ENCODE assay signal across 20 cellular contexts in the genomic region with DNA sequence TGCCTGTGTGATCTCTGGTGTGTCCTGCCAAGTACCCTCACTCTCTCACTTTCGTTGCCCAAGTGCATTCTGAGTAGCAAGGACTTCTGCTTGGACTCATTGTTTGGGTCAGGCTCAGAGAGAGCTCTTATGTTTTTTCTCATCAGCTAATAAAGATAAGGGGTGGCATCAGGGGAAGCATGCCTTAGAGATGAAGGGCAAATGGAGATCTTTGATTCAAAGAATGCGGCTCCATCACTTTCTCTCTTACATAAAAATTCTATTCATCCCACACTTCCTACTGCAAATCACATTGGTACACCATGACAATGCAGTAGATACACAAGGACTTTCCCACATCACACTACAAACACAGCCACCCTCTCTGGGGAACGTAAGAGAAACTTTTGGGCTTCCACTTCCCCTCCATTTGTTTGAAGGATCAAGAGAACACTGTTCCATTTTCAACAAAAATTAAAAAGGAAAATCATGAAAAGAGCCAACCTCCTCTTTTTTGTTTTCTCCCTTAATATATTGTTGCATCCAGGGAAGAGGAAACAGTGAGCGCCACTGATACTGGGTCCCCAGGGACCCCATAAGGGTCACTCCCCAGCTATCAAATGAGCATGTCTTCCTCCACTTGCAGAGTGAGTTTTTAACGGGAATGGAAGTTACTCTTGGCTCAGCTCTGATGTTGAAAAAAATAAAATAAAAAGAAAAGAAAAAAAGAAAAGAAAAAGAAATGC.
A peak's percentile ranks its signal among the peaks of the same experiment; 100 is the strongest.
DNase-seq lines count a peak whose midpoint lies in the region; ATAC-seq and TF ChIP-seq lines count a peak whose summit lies in the region.
"Had no signal": no experiment of that assay in that cellular context is flagged by ENCODE, and none has a peak within 500 bp of the region (broad histone marks: within the 10 kb centered on the region; RNA-seq: fewer than 3 reads in every experiment).

No MANE protein-coding gene starts in this region.

- ATAC-seq in lower lobe of right lung (no peak), thoracic aorta (ENCODE audit: insufficient number of reproducible peaks, low FRiP score, low read depth) (no peak), HG02884 (IDR thresholded peaks at IDR 0.05; ENCODE audit: unreplicated experiment) (no peak)
- ATAC-seq: activated naive CD8-positive, alpha-beta T cell treated with anti-CD3 and anti-CD28 coated beads, Interleukin-2, amount 50 U/mL, for 24 hours; activated T-helper 17 cell treated with anti-CD3 and anti-CD28 coated beads, Interleukin-2, amount 50 U/mL, for 72 hours; HCT116; left lobe of liver; stimulated activated naive B cell treated with anti-CD40 and anti-IgM and Interleukin-4, amounts not matched to agents 10 μg/mL and 1 μg/mL and 100 μg/mL, for 72 hours had no signal

- peak overlapping the region; percentile 39 for H3K27ac ChIP-seq in lower lobe of right lung
- H3K27ac ChIP-seq in thoracic aorta, result peak overlapping the region; percentile 90 to 93
- H3K27ac ChIP-seq in dorsolateral prefrontal cortex, result peak overlapping the region in 29 of 59 donors; percentile 0 to 76 (median 36)

- no peak overlapping the region for H3K4me3 Mint-ChIP-seq in dendritic cell treated with granulocyte-macrophage colony-stimulating factor and Interleukin-4, amounts not matched to agents 40 ng/mL and 50 ng/mL, for 4 days
- H3K4me3 Mint-ChIP-seq: activated B cell treated with CpG ODN at 0.5 μM for 24 hours; activated naive CD8-positive, alpha-beta T cell treated with anti-CD3 and anti-CD28 coated beads, Interleukin-2, amount 50 U/mL, for 24 hours; activated T-helper 17 cell treated with anti-CD3 and anti-CD28 coated beads, Interleukin-2, amount 50 U/mL, for 72 hours; central memory CD8-positive, alpha-beta T cell; endodermal cell; stimulated activated naive B cell treated with anti-CD40 and anti-IgM and Interleukin-4, amounts not matched to agents 10 μg/mL and 1 μg/mL and 100 μg/mL, for 72 hours had no signal

- intact Hi-C loops in dendritic cell treated with granulocyte-macrophage colony-stimulating factor and Interleukin-4, amounts not matched to agents 40 ng/mL and 50 ng/mL, for 4 days (cut with micrococcal nuclease), result no loop called here
- intact Hi-C loops in lower lobe of right lung (cut with DNase I), result no loop called here
- intact Hi-C loops in dorsolateral prefrontal cortex (cut with DNase I), result no loop called here

- peak; percentile 45 for DNase-seq in DMS79 treated with DMSO at 0.1 percent for 48 hours (lab: John Stamatoyannopoulos, UW)
- DNase-seq in lower lobe of right lung, result no peak
- DNase-seq in thoracic aorta (ENCODE audit: low spot score), result no peak
- DNase-seq in dorsolateral prefrontal cortex, result no peak
- no peak for DNase-seq in GDM1 (lab: John Stamatoyannopoulos, UW)
- DNase-seq in NCI-H1436 (lab: John Stamatoyannopoulos, UW), result no peak
- DNase-seq: activated B cell treated with CpG ODN at 0.5 μM for 24 hours; activated CD8-positive, alpha-beta memory T cell treated with anti-CD3 and anti-CD28 coated beads for 24 hours; activated naive CD8-positive, alpha-beta T cell treated with anti-CD3 and anti-CD28 coated beads, Interleukin-2, amount 50 U/mL, for 24 hours; endodermal cell; NCI-H1694; NCI-H510A; stimulated activated naive B cell treated with anti-CD40 and anti-IgM and Interleukin-4, amounts not matched to agents 10 μg/mL and 1 μg/mL and 100 μg/mL, for 72 hours; T-helper 2 cell had no signal

- peak overlapping the region; percentile 37 for H3K27ac Mint-ChIP-seq in dendritic cell treated with granulocyte-macrophage colony-stimulating factor and Interleukin-4, amounts not matched to agents 40 ng/mL and 50 ng/mL, for 4 days
- H3K27ac Mint-ChIP-seq: activated B cell treated with CpG ODN at 0.5 μM for 24 hours; activated naive CD8-positive, alpha-beta T cell treated with anti-CD3 and anti-CD28 coated beads, Interleukin-2, amount 50 U/mL, for 24 hours; activated T-helper 17 cell treated with anti-CD3 and anti-CD28 coated beads, Interleukin-2, amount 50 U/mL, for 72 hours; endodermal cell; stimulated activated naive B cell treated with anti-CD40 and anti-IgM and Interleukin-4, amounts not matched to agents 10 μg/mL and 1 μg/mL and 100 μg/mL, for 72 hours had no signal

- H3K36me3 ChIP-seq in lower lobe of right lung (no peaks in the 10 kb centered on the region), thoracic aorta (no peaks in the 10 kb centered on the region)

- H3K4me3 ChIP-seq in lower lobe of right lung (no peak overlapping the region), thoracic aorta (no peak overlapping the region), dorsolateral prefrontal cortex (peak overlapping the region in 4 of 59 donors; percentile 4 to 22 (median 14))

- TF ChIP-seq CTCF in lower lobe of right lung (IDR thresholded peaks at IDR 0.05), result no peak
- TF ChIP-seq CTCF in thoracic aorta (IDR thresholded peaks at IDR 0.05), result no peak
- TF ChIP-seq CTCF in dorsolateral prefrontal cortex (IDR thresholded peaks at IDR 0.05 in 54 of 56, conservative IDR thresholded peaks at IDR 0.05 in 2 of 56; ENCODE audit: low read depth in 1 of 56, partially characterized antibody in 56 of 56), result no peak

- H3K4me1 Mint-ChIP-seq in dendritic cell treated with granulocyte-macrophage colony-stimulating factor and Interleukin-4, amounts not matched to agents 40 ng/mL and 50 ng/mL, for 4 days (ENCODE audit: low read depth), result peaks cover 35% of the 10 kb centered on the region
- H3K4me1 Mint-ChIP-seq: activated B cell treated with CpG ODN at 0.5 μM for 24 hours; activated naive CD8-positive, alpha-beta T cell treated with anti-CD3 and anti-CD28 coated beads, Interleukin-2, amount 50 U/mL, for 24 hours; activated T-helper 17 cell treated with anti-CD3 and anti-CD28 coated beads, Interleukin-2, amount 50 U/mL, for 72 hours; central memory CD8-positive, alpha-beta T cell had no signal

- no peaks in the 10 kb centered on the region for H3K27me3 Mint-ChIP-seq in dendritic cell treated with granulocyte-macrophage colony-stimulating factor and Interleukin-4, amounts not matched to agents 40 ng/mL and 50 ng/mL, for 4 days

- H3K27me3 ChIP-seq in lower lobe of right lung (ENCODE audit: low read depth) (no peaks in the 10 kb centered on the region), thoracic aorta (replicated peaks; ENCODE audit: insufficient read depth) (no peaks in the 10 kb centered on the region), dorsolateral prefrontal cortex (no peaks in the 10 kb centered on the region)

- H3K36me3 Mint-ChIP-seq in dendritic cell treated with granulocyte-macrophage colony-stimulating factor and Interleukin-4, amounts not matched to agents 40 ng/mL and 50 ng/mL, for 4 days (ENCODE audit: low read depth), result peaks cover 1% of the 10 kb centered on the region
- H3K36me3 Mint-ChIP-seq: stimulated activated naive B cell treated with anti-CD40 and anti-IgM and Interleukin-4, amounts not matched to agents 10 μg/mL and 1 μg/mL and 100 μg/mL, for 72 hours had no signal

- H3K9me3 ChIP-seq in lower lobe of right lung (no peaks in the 10 kb centered on the region), thoracic aorta (no peaks in the 10 kb centered on the region)

- H3K4me1 ChIP-seq in lower lobe of right lung, result peaks cover 22% of the 10 kb centered on the region
- peaks cover 30 to 67% of the 10 kb centered on the region in 2 donors for H3K4me1 ChIP-seq in thoracic aorta (ENCODE audit: control insufficient read depth in 1 of 2, low read depth in 2 of 2)

- H3K9me3 Mint-ChIP-seq in dendritic cell treated with granulocyte-macrophage colony-stimulating factor and Interleukin-4, amounts not matched to agents 40 ng/mL and 50 ng/mL, for 4 days, result no peaks in the 10 kb centered on the region
- H3K9me3 Mint-ChIP-seq: activated B cell treated with CpG ODN at 0.5 μM for 24 hours; activated naive CD8-positive, alpha-beta T cell treated with anti-CD3 and anti-CD28 coated beads, Interleukin-2, amount 50 U/mL, for 24 hours; activated T-helper 17 cell treated with anti-CD3 and anti-CD28 coated beads, Interleukin-2, amount 50 U/mL, for 72 hours; central memory CD8-positive, alpha-beta T cell; endodermal cell; stimulated activated naive B cell treated with anti-CD40 and anti-IgM and Interleukin-4, amounts not matched to agents 10 μg/mL and 1 μg/mL and 100 μg/mL, for 72 hours had no signal
